Comparison of ENCODE assay signal across 16 cellular contexts in the genomic region with DNA sequence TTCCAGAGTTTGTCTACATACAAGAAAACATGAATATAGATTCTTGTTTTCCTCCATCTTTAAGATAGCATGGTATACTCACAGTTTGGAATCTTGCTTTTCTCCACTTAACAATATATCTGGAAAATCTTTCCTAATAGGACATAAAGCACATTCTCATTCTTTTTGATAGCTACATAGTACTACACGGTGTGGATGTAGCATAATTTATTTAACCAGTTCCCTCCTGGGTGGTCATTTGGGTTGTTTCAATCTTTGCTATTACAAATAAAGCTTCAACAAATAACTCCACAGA. TPM values are rescaled to one million over a fixed set of nuclear protein-coding genes. Genes with fewer than 3 reads are reported as not detected.
DNase-seq lines count a peak whose midpoint lies in the region; ATAC-seq, FAIRE-seq and TF ChIP-seq lines count a peak whose summit lies in the region.
"Had no signal": no experiment of that assay in that cellular context is flagged by ENCODE, and none has a peak within 500 bp of the region (broad histone marks: within the 10 kb centered on the region; RNA-seq: fewer than 3 reads in every experiment).

No MANE protein-coding gene starts in this region.

- ATAC-seq in stimulated activated naive CD8-positive, alpha-beta T cell treated with anti-CD3 and anti-CD28 coated beads, Interleukin-15, Interleukin-2, amounts not matched to agents 100 U/mL and 50 U/mL, for 24 hours = no peak
- no peak for ATAC-seq in effector memory CD8-positive, alpha-beta T cell (replicated peaks)
- ATAC-seq: activated CD4-positive, CD25-positive, alpha-beta regulatory T cell treated with anti-CD3 and anti-CD28 coated beads, Interleukin-2, amount 50 U/mL, for 24 hours had no signal

- H3K9me3 Mint-ChIP-seq in stimulated activated naive CD8-positive, alpha-beta T cell treated with anti-CD3 and anti-CD28 coated beads, Interleukin-15, Interleukin-2, amounts not matched to agents 100 ng/mL and 50 ng/mL, for 24 hours = no peaks in the 10 kb centered on the region
- H3K9me3 Mint-ChIP-seq in effector memory CD8-positive, alpha-beta T cell = no peaks in the 10 kb centered on the region
- H3K9me3 Mint-ChIP-seq: IgD-negative memory B cell had no signal

- H3K23ac ChIP-seq in mesenchymal stem cell (ENCODE audit: low read length in 2 of 2) = no peak overlapping the region

- no peak for DNase-seq in stimulated activated naive CD8-positive, alpha-beta T cell treated with anti-CD3 and anti-CD28 coated beads, Interleukin-15, Interleukin-2, amounts not matched to agents 100 U/mL and 50 U/mL, for 24 hours
- DNase-seq in ascending aorta (ENCODE audit: low spot score in 2 of 2) = no peak
- DNase-seq in mesenchymal stem cell = no peak
- DNase-seq in cerebellar nuclear complex (lab: John Stamatoyannopoulos, UW) = no peak
- no peak for DNase-seq in GM19239 (ENCODE audit: insufficient read length, low spot score)
- no peak for DNase-seq in superior temporal gyrus (ENCODE audit: extremely low spot score)
- no peak for DNase-seq in effector memory CD8-positive, alpha-beta T cell
- DNase-seq: activated T-cell treated with anti-CD3 and anti-CD28 coated beads, Interleukin-2, amount 50 U/mL, for 1 hour; effector CD8-positive, alpha-beta T cell; NCI-H1092 treated with DMSO at 0.1 percent for 48 hours; NCI-H2227 treated with DMSO at 0.1 percent for 48 hours had no signal

- H2BK120ac ChIP-seq in mesenchymal stem cell (ENCODE audit: low read depth, low read length) = no peak overlapping the region

- H3K4me2 ChIP-seq in mesenchymal stem cell (ENCODE audit: low read length, poor library complexity, severe bottlenecking) = no peak overlapping the region

- H3K4ac ChIP-seq in mesenchymal stem cell (ENCODE audit: low read depth in 1 of 2, low read length in 2 of 2) = no peak overlapping the region

- no peaks in the 10 kb centered on the region for H3K27me3 ChIP-seq in ascending aorta
- no peaks in the 10 kb centered on the region for H3K27me3 ChIP-seq in mesenchymal stem cell (ENCODE audit: control insufficient read depth in 1 of 2, insufficient read depth in 1 of 2, low read length in 2 of 2)

- H3K79me1 ChIP-seq in mesenchymal stem cell (replicated peaks; ENCODE audit: low read length, poor library complexity, severe bottlenecking) = peaks cover 4% of the 10 kb centered on the region

- H3K4me1 ChIP-seq in ascending aorta (peaks cover 4 to 33% of the 10 kb centered on the region in 2 donors), mesenchymal stem cell (ENCODE audit: control insufficient read depth, insufficient read depth, low read depth, low read length) (peaks cover 1% of the 10 kb centered on the region)

- no peak overlapping the region for H4K8ac ChIP-seq in mesenchymal stem cell (ENCODE audit: low read length)

- H3K36me3 ChIP-seq in ascending aorta (peaks cover 43 to 44% of the 10 kb centered on the region in 2 donors), mesenchymal stem cell (ENCODE audit: control insufficient read depth in 1 of 2, insufficient read depth in 2 of 2, low read depth in 1 of 2, low read length in 2 of 2) (peaks cover 22 to 48% of the 10 kb centered on the region in 2 experiments)

- peak overlapping the region; percentile 34 for H3K27ac Mint-ChIP-seq in stimulated activated naive CD8-positive, alpha-beta T cell treated with anti-CD3 and anti-CD28 coated beads, Interleukin-15, Interleukin-2, amounts not matched to agents 100 ng/mL and 50 ng/mL, for 24 hours
- peak overlapping the region in 1 of 2 donors; percentile 49 for H3K27ac Mint-ChIP-seq in effector memory CD8-positive, alpha-beta T cell

- no peak for FAIRE-seq in GM19239 (lab: Jason Lieb, UNC)
- FAIRE-seq: small intestine had no signal

- H3K27ac ChIP-seq in ascending aorta (peak overlapping the region; percentile 72 to 76), mesenchymal stem cell (ENCODE audit: low read length, poor library complexity, severe bottlenecking) (no peak overlapping the region)

- intact Hi-C loops in ascending aorta (cut with DNase I) = no loop called here

- H2BK12ac ChIP-seq in mesenchymal stem cell (ENCODE audit: low read length in 2 of 2) = no peak overlapping the region

- H3K9me3 ChIP-seq in ascending aorta = no peaks in the 10 kb centered on the region
- H3K9me3 ChIP-seq in mesenchymal stem cell (ENCODE audit: control insufficient read depth, low read length) = no peaks in the 10 kb centered on the region

- H2BK5ac ChIP-seq in mesenchymal stem cell (ENCODE audit: low read depth, low read length, poor library complexity, severe bottlenecking) = no peak overlapping the region

- no peak overlapping the region for H2AK5ac ChIP-seq in mesenchymal stem cell (ENCODE audit: low read length, severe bottlenecking)

- peak overlapping the region; percentile 78 for H3K9ac ChIP-seq in mesenchymal stem cell (ENCODE audit: low read length)

- H3K27me3 Mint-ChIP-seq in stimulated activated naive CD8-positive, alpha-beta T cell treated with anti-CD3 and anti-CD28 coated beads, Interleukin-15, Interleukin-2, amounts not matched to agents 100 ng/mL and 50 ng/mL, for 24 hours = no peaks in the 10 kb centered on the region
- H3K27me3 Mint-ChIP-seq in effector memory CD8-positive, alpha-beta T cell = no peaks in the 10 kb centered on the region
- H3K27me3 Mint-ChIP-seq: IgD-negative memory B cell had no signal

- no peak overlapping the region for H3K4me3 Mint-ChIP-seq in stimulated activated naive CD8-positive, alpha-beta T cell treated with anti-CD3 and anti-CD28 coated beads, Interleukin-15, Interleukin-2, amounts not matched to agents 100 ng/mL and 50 ng/mL, for 24 hours
- H3K4me3 Mint-ChIP-seq in effector memory CD8-positive, alpha-beta T cell = no peak overlapping the region
- H3K4me3 Mint-ChIP-seq: IgD-negative memory B cell had no signal

- peaks cover 28% of the 10 kb centered on the region for H3K4me1 Mint-ChIP-seq in stimulated activated naive CD8-positive, alpha-beta T cell treated with anti-CD3 and anti-CD28 coated beads, Interleukin-15, Interleukin-2, amounts not matched to agents 100 ng/mL and 50 ng/mL, for 24 hours (ENCODE audit: low read depth)
- H3K4me1 Mint-ChIP-seq in effector memory CD8-positive, alpha-beta T cell (ENCODE audit: low read depth in 2 of 2) = peaks cover 20 to 22% of the 10 kb centered on the region in 2 donors

- no peak overlapping the region for H3K4me3 ChIP-seq in ascending aorta
- peak overlapping the region in 1 of 2 experiments; percentile 25 for H3K4me3 ChIP-seq in mesenchymal stem cell (ENCODE audit: insufficient read depth in 1 of 2, low read depth in 1 of 2, low read length in 2 of 2)
- H3K4me3 ChIP-seq: lung had no signal

- no peak for TF ChIP-seq CTCF in ascending aorta (IDR thresholded peaks at IDR 0.05)

- peaks cover 33% of the 10 kb centered on the region for H3K36me3 Mint-ChIP-seq in stimulated activated naive CD8-positive, alpha-beta T cell treated with anti-CD3 and anti-CD28 coated beads, Interleukin-15, Interleukin-2, amounts not matched to agents 100 ng/mL and 50 ng/mL, for 24 hours (ENCODE audit: low read depth)
- peaks cover 43% of the 10 kb centered on the region for H3K36me3 Mint-ChIP-seq in effector memory CD8-positive, alpha-beta T cell (ENCODE audit: insufficient read depth)

- H2BK15ac ChIP-seq in mesenchymal stem cell (ENCODE audit: low read depth, poor library complexity, severe bottlenecking) = no peak overlapping the region

- no peak overlapping the region for H2AFZ ChIP-seq in mesenchymal stem cell (ENCODE audit: low read depth, low read length)

- H4K91ac ChIP-seq in mesenchymal stem cell (ENCODE audit: low read length) = no peak overlapping the region

- WGBS in mesenchymal stem cell = no CpG with 5 or more reads among the region's 1 CpG

- H3K14ac ChIP-seq in mesenchymal stem cell (ENCODE audit: low read length in 2 of 2) = no peak overlapping the region

- no peak overlapping the region for H3K18ac ChIP-seq in mesenchymal stem cell (ENCODE audit: low read depth in 1 of 2, low read length in 2 of 2)

RNA-seq across cellular contexts. Expression of a gene that starts 19.7 kb away (rescaled TPM):
- 4.6 TPM for total RNA-seq in ascending aorta
- polyA plus RNA-seq in mesenchymal stem cell (2013, experiment 1 of 2) = 10.3 TPM
- polyA plus RNA-seq in mesenchymal stem cell (2013, experiment 2 of 2) = 10.3 TPM

RNA-seq across cellular contexts. Expression of a gene that starts 26.9 kb away (rescaled TPM):
- total RNA-seq in ascending aorta = 4.3 TPM
- 0.08 TPM for polyA plus RNA-seq in mesenchymal stem cell (2013, experiment 1 of 2)
- 0.15 TPM for polyA plus RNA-seq in mesenchymal stem cell (2013, experiment 2 of 2)

RNA-seq across cellular contexts. Expression of a gene that starts 40.8 kb away (rescaled TPM):
- 157 TPM for total RNA-seq in ascending aorta
- 91.2 TPM for polyA plus RNA-seq in mesenchymal stem cell (2013, experiment 1 of 2)
- polyA plus RNA-seq in mesenchymal stem cell (2013, experiment 2 of 2) = 89.1 TPM
